In the genomic region with DNA sequence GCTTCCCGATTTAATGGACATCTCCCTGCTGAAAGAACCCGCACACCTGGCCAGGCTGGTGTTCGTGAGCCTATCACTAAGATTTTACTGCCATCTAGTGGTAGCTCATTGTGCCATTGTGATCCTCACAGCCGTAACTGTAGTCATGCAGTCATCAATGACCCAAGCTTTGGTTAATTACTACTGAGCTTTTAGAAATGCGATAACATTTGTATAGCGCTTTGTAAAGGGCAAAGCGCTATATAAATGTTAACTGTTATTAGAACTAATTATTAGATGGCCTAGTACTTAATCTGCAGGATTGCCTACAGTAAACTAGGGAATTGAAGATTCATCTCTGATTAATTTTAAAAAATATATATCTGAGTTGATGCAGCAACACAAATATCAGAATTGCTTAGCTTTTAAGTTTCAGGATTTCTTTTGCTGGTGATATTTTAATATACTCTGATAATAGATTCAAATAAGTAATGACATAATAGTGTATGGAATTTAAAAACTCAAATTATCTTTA, we compare ENCODE assay signal across 8 cellular contexts.
DNase-seq lines count a peak whose midpoint lies in the region; ATAC-seq lines count a peak whose summit lies in the region.

No MANE protein-coding gene starts in this region.

- peak; percentile 96 for ATAC-seq in GM21447 (IDR thresholded peaks at IDR 0.05; ENCODE audit: unreplicated experiment)
- peak; percentile 88 for ATAC-seq in esophagus mucosa
- peak; percentile 79 to 81 for ATAC-seq in natural killer cell treated with Interleukin-12 subunit alpha and Interleukin-12 subunit beta and Interleukin-15 and Interleukin-18, amount 100 ng/mL, for 72 hours

- DNase-seq in DMS153 (lab: John Stamatoyannopoulos, UW) = peak; percentile 74
- DNase-seq in HS-27A (ENCODE audit: low read depth) = peak; percentile 7
- peak; percentile 40 for DNase-seq in NCI-H82 treated with DMSO at 0.1 percent for 48 hours (lab: John Stamatoyannopoulos, UW; ENCODE audit: unreplicated experiment)
- peak; percentile 44 for DNase-seq in activated CD8-positive, alpha-beta memory T cell treated with anti-CD3 and anti-CD28 coated beads, Interleukin-2, amount 50 U/mL, for 4 hours
- DNase-seq in natural killer cell treated with Interleukin-12 subunit alpha and Interleukin-12 subunit beta and Interleukin-15 and Interleukin-18, amount 100 ng/mL, for 72 hours (ENCODE audit: low spot score) = peak; percentile 63
- peak; percentile 92 for DNase-seq in superior temporal gyrus (ENCODE audit: extremely low spot score)

- no peaks in the 10 kb centered on the region for H3K36me3 Mint-ChIP-seq in natural killer cell treated with Interleukin-12 subunit alpha and Interleukin-12 subunit beta and Interleukin-15 and Interleukin-18, amount 100 ng/mL, for 72 hours

- no peaks in the 10 kb centered on the region for H3K27me3 Mint-ChIP-seq in natural killer cell treated with Interleukin-12 subunit alpha and Interleukin-12 subunit beta and Interleukin-15 and Interleukin-18, amount 100 ng/mL, for 72 hours

- H3K4me3 Mint-ChIP-seq in natural killer cell treated with Interleukin-12 subunit alpha and Interleukin-12 subunit beta and Interleukin-15 and Interleukin-18, amount 100 ng/mL, for 72 hours = no peak overlapping the region

- H3K27ac Mint-ChIP-seq in natural killer cell treated with Interleukin-12 subunit alpha and Interleukin-12 subunit beta and Interleukin-15 and Interleukin-18, amount 100 ng/mL, for 72 hours = no peak overlapping the region

- no peaks in the 10 kb centered on the region for H3K9me3 Mint-ChIP-seq in natural killer cell treated with Interleukin-12 subunit alpha and Interleukin-12 subunit beta and Interleukin-15 and Interleukin-18, amount 100 ng/mL, for 72 hours

- no peaks in the 10 kb centered on the region for H3K4me1 Mint-ChIP-seq in natural killer cell treated with Interleukin-12 subunit alpha and Interleukin-12 subunit beta and Interleukin-15 and Interleukin-18, amount 100 ng/mL, for 72 hours (ENCODE audit: low read depth in 2 of 2)

Comparison
In these comparisons a context has a peak if more than half of its experiments do, and no peak if none do; other contexts are left out.
1. Peak in every context shown above with its lines: DNase-seq and ATAC-seq.
2. DNase-seq: peak in every context shown above with its lines; median percentile 92 in superior temporal gyrus; 74 in DMS153; 63 in natural killer cell treated with Interleukin-12 subunit alpha and Interleukin-12 subunit beta and Interleukin-15 and Interleukin-18, amount 100 ng/mL, for 72 hours; 44 in activated CD8-positive, alpha-beta memory T cell treated with anti-CD3 and anti-CD28 coated beads, Interleukin-2, amount 50 U/mL, for 4 hours; 40 in NCI-H82 treated with DMSO at 0.1 percent for 48 hours; 7 in HS-27A.